30 cellular contexts compared by ENCODE assay signal in the genomic region with DNA sequence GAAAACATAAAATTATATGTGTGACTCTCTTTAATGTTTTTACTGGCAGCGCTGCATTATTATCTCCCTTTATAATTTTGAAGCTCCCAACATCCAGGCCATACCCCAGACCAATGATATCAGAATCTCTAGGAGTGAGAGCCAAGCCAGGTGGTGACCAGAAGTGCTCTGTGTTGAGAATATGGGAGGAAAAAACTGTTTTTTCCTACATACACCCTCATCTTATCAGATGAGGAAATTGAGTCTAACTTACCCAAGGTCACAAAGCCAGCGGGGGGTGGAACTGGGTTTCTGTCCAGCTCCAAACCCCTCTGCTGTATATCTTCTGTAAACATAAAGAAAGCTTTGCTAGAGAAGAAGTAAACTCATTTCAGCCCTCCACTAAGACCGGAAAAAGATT. TPM values are rescaled to one million over a fixed set of nuclear protein-coding genes. Genes with fewer than 3 reads are reported as not detected.
"Had no signal": no experiment of that assay in that cellular context is flagged by ENCODE, and none has a peak within 500 bp of the region (broad histone marks: within the 10 kb centered on the region; RNA-seq: fewer than 3 reads in every experiment).

No MANE protein-coding gene starts in this region.

- DNase-seq: activated CD4-positive, alpha-beta T cell treated with anti-CD3 and anti-CD28 coated beads, Interleukin-2, amount 10 ng/mL, durations not matched to agents 24 days and 14 days; activated CD4-positive, alpha-beta T cell treated with anti-CD3 and anti-CD28 coated beads, Interleukin-2, amount 50 U/mL, for 48 hours; activated CD8-positive, alpha-beta memory T cell treated with anti-CD3 and anti-CD28 coated beads for 24 hours; activated CD8-positive, alpha-beta memory T cell treated with anti-CD3 and anti-CD28 coated beads, Interleukin-2, amount 10 ng/mL, durations not matched to agents 7 days and 5 days; activated CD8-positive, alpha-beta memory T cell treated with anti-CD3 and anti-CD28 coated beads, Interleukin-2, amount 50 U/mL, for 48 hours; activated effector memory CD4-positive, alpha-beta T cell treated with Interleukin-2 at 50 U/mL for 16 hours; activated naive CD4-positive, alpha-beta T cell; activated naive CD4-positive, alpha-beta T cell treated with anti-CD3 and anti-CD28 coated beads, Interleukin-2, amount 50 U/mL, for 16 hours; activated naive CD8-positive, alpha-beta T cell treated with anti-CD3 and anti-CD28 coated beads for 36 hours; activated T-cell treated with anti-CD3 and anti-CD28 coated beads, Interleukin-2, amount 50 U/mL, for 48 hours; amniotic stem cell; aorta; NCI-H1417; NCI-H146; NCI-H187; NCI-H2107; NCI-H510A treated with DMSO at 0.1 percent for 48 hours; NCI-H526 treated with DMSO at 0.1 percent for 48 hours; NCI-H774; PC-9; SIG-M5; T1000 had no signal

- H3K36me3 ChIP-seq: cardiac muscle cell had no signal

- H3K4me3 ChIP-seq: cardiac muscle cell, PC-9 had no signal

- H3K27me3 ChIP-seq: cardiac muscle cell had no signal

- FAIRE-seq: RCC 7860, TTC549 had no signal

- ATAC-seq: activated CD8-positive, alpha-beta memory T cell treated with anti-CD3 and anti-CD28 coated beads, Interleukin-2, amount 10 ng/mL, durations not matched to agents 7 days and 5 days; Right ventricle myocardium inferior had no signal

- H2AFZ ChIP-seq: PC-9 had no signal

- H3K9ac ChIP-seq: KMS-11 had no signal

- H3K27ac ChIP-seq: cardiac muscle cell, KMS-11, PC-9, RWPE1 had no signal

- H3K4me2 ChIP-seq: KMS-11, PC-9 had no signal

RNA-seq across cellular contexts. Expression of gene LY86, which starts 42.5 kb away (rescaled TPM):
- total RNA-seq: cardiac muscle cell, LHCN-M2, PC-9, SK-MEL-5 had no signal
- polyA plus RNA-seq: cardiac muscle cell had no signal
